ENCODE assay signal across 9 cellular contexts in genomic region chr11:44036811-44037657, GRCh38. TPM values are rescaled to one million over a fixed set of nuclear protein-coding genes. Genes with fewer than 3 reads are reported as not detected.
DNase-seq lines count a peak whose midpoint lies in the region; FAIRE-seq and TF ChIP-seq lines count a peak whose summit lies in the region.
"Had no signal": no experiment of that assay in that cellular context is flagged by ENCODE, and none has a peak within 500 bp of the region (broad histone marks: within the 10 kb centered on the region; RNA-seq: fewer than 3 reads in every experiment).

No MANE protein-coding gene starts in this region.

- FAIRE-seq in H54 (lab: Jason Lieb, UNC) (peak; percentile 64), kidney (lab: Jason Lieb, UNC) (no peak)

- no peak overlapping the region for H3K27ac ChIP-seq in kidney (ENCODE audit: low read depth in 2 of 2, low read length in 2 of 2)

- H3K4me1 ChIP-seq in kidney (ENCODE audit: control insufficient read depth in 1 of 2, insufficient read depth in 1 of 2, low read depth in 1 of 2, low read length in 2 of 2) = peaks cover 0 to 7% of the 10 kb centered on the region in 2 donors

- peak; percentile 81 for TF ChIP-seq CTCF in kidney (IDR thresholded peaks at IDR 0.05; ENCODE audit: borderline replicate concordance, extremely low read depth, insufficient read depth)

- DNase-seq in ELF-1 (ENCODE audit: low read depth, low spot score) = peak; percentile 91
- DNase-seq in H54 (ENCODE audit: insufficient read length, low spot score) = peak; percentile 83
- DNase-seq in NCI-H1048 (lab: John Stamatoyannopoulos, UW) = peak; percentile 48
- DNase-seq in SIG-M5 treated with dmso at 0.1 percent for 504 hours (lab: John Stamatoyannopoulos, UW; ENCODE audit: unreplicated experiment) = peak; percentile 57
- peak; percentile 85 for DNase-seq in cerebellum (ENCODE audit: low spot score)
- peak; percentile 95 for DNase-seq in kidney
- peak; percentile 41 for DNase-seq in stimulated activated CD4-positive, alpha-beta T cell treated with anti-CD3 and anti-CD28 coated beads, Interleukin-1b, Interleukin-23, amount 100 ng/mL, for 48 hours
- no peak for DNase-seq in stimulated activated naive CD4-positive, alpha-beta T cell (lab: John Stamatoyannopoulos, UW)

- H3K9ac ChIP-seq in kidney (ENCODE audit: low read length in 2 of 2) = no peak overlapping the region

- TF ChIP-seq POLR2A in H54 (IDR thresholded peaks at IDR 0.05; ENCODE audit: low read depth, low read length) = no peak

- H3K36me3 ChIP-seq in kidney (ENCODE audit: control insufficient read depth in 1 of 2, insufficient read depth in 2 of 2, low read length in 2 of 2) = no peaks in the 10 kb centered on the region

- intact Hi-C loops in kidney (cut with DNase I) = loop anchor here (5.0 to 10.0 kb wide), 2 partner anchors 92 to 145 kb away; partner anchors contain the start of gene C11orf96

- no peak overlapping the region for H3K4me3 ChIP-seq in kidney (ENCODE audit: low read length in 2 of 2)

- peaks cover 0 to 3% of the 10 kb centered on the region in 2 donors for H3K9me3 ChIP-seq in kidney (ENCODE audit: control insufficient read depth in 1 of 2, low read length in 2 of 2)

RNA-seq across cellular contexts. Expression of gene ACCSL, which starts 10.7 kb away (rescaled TPM):
- total RNA-seq in cerebellum (not detected), kidney (not detected)
- not detected for polyA plus RNA-seq in kidney (ENCODE audit: insufficient read depth, low read depth, low replicate concordance)
- total RNA-seq: subcutaneous adipose tissue had no signal

RNA-seq across cellular contexts. Expression of gene ACCS, which starts 29.0 kb away (rescaled TPM):
- total RNA-seq in cerebellum (21.5 TPM), kidney (39.0 TPM)
- 11.4 TPM for polyA plus RNA-seq in kidney (ENCODE audit: insufficient read depth, low read depth, low replicate concordance)

RNA-seq across cellular contexts. Expression of gene EXT2, which starts 58.4 kb away (rescaled TPM):
- total RNA-seq in cerebellum (84.8 TPM), kidney (54.1 TPM)
- polyA plus RNA-seq in kidney (ENCODE audit: insufficient read depth, low read depth, low replicate concordance) = 29.8 TPM

Comparison
In these comparisons a context has a peak if more than half of its experiments do, and no peak if none do; other contexts are left out.
1. DNase-seq: peak in ELF-1 (single experiment), H54 (single experiment), NCI-H1048 (single experiment), SIG-M5 treated with dmso at 0.1 percent for 504 hours (single experiment), cerebellum (single experiment), kidney (single experiment) and stimulated activated CD4-positive, alpha-beta T cell treated with anti-CD3 and anti-CD28 coated beads, Interleukin-1b, Interleukin-23, amount 100 ng/mL, for 48 hours (single experiment); none in stimulated activated naive CD4-positive, alpha-beta T cell (0 of 6).